Comparison of ENCODE assay signal across 25 cellular contexts in the genomic region with DNA sequence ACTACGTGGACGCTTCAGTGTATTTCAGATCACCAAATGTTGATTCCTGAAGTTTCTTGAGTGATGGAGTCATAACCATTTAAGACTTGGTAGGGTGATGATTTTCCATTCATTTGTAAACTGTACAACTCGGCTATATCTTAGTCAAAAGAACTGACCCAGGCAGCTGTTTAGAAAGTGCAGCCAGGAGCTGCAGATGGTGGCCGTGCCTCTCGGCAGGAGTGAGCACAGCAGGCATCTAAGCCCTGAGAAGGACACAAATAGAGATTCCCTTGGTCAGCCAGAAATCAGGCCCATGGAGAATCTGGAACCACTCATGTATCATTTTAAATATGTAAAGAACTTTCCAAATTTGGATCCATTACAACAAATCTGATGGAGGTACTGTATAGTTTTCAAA.
"Had no signal": no experiment of that assay in that cellular context is flagged by ENCODE, and none has a peak within 500 bp of the region (broad histone marks: within the 10 kb centered on the region; RNA-seq: fewer than 3 reads in every experiment).

No MANE protein-coding gene starts in this region.

- H3K27ac Mint-ChIP-seq: activated CD4-positive, alpha-beta memory T cell treated with anti-CD3 and anti-CD28 coated beads, Interleukin-2, amount 10 ng/mL, durations not matched to agents 7 days and 5 days; activated CD4-positive, alpha-beta T cell treated with anti-CD3 and anti-CD28 coated beads for 36 hours; activated CD8-positive, alpha-beta memory T cell treated with anti-CD3 and anti-CD28 coated beads, Interleukin-2, amount 10 ng/mL, durations not matched to agents 7 days and 5 days; activated naive CD8-positive, alpha-beta T cell treated with anti-CD3 and anti-CD28 coated beads, Interleukin-2, amount 10 ng/mL, durations not matched to agents 7 days and 5 days; activated T-helper 2 cell treated with anti-CD3 and anti-CD28 coated beads, Interferon-gamma antibody, Interleukin-2, Interleukin-4, amounts not matched to agents 10 μg/mL and 5 μg/mL and 100 μg/mL, durations not matched to agents 14 hours and 24 hours and 36 hours; brain; dendritic cell treated with granulocyte-macrophage colony-stimulating factor and Interleukin-4, amounts not matched to agents 40 ng/mL and 50 ng/mL, for 4 days; nephron progenitor cell; progenitor cell of endocrine pancreas; T-helper 2 cell treated with Interferon-gamma antibody and Interleukin-4, amounts not matched to agents 5 μg/mL and 100 μg/mL, for 36 hours; WTC11 had no signal

- H3K79me2 ChIP-seq: hepatocyte had no signal

- DNase-seq: activated CD4-positive, alpha-beta memory T cell treated with anti-CD3 and anti-CD28 coated beads, Interleukin-2, amount 10 ng/mL, durations not matched to agents 7 days and 5 days; activated CD4-positive, alpha-beta T cell treated with anti-CD3 and anti-CD28 coated beads for 36 hours; activated CD8-positive, alpha-beta memory T cell treated with anti-CD3 and anti-CD28 coated beads, Interleukin-2, amount 10 ng/mL, durations not matched to agents 7 days and 5 days; activated naive CD4-positive, alpha-beta T cell treated with Interleukin-2 at 50 U/mL for 16 hours; activated naive CD8-positive, alpha-beta T cell treated with anti-CD3 and anti-CD28 coated beads, Interleukin-2, amount 10 ng/mL, durations not matched to agents 7 days and 5 days; amygdala; effector CD8-positive, alpha-beta T cell; left cardiac atrium; lower lobe of right lung; nephron progenitor cell; SK-N-SH; small intestine; stimulated activated CD4-positive, alpha-beta T cell treated with anti-CD3 and anti-CD28 coated beads, Interleukin-4, amount 100 ng/mL, for 1 hour; stomach; testis; upper lobe of right lung had no signal

- H3K9me3 ChIP-seq: lower lobe of right lung, stomach, testis, upper lobe of right lung had no signal

- H3K4me3 ChIP-seq: hepatocyte, lower lobe of right lung, stomach, testis, upper lobe of right lung had no signal

- H3K27ac ChIP-seq: hepatocyte, lower lobe of right lung, stomach, testis, upper lobe of right lung had no signal

- H3K27me3 Mint-ChIP-seq: activated CD8-positive, alpha-beta memory T cell treated with anti-CD3 and anti-CD28 coated beads, Interleukin-2, amount 10 ng/mL, durations not matched to agents 7 days and 5 days; central memory CD8-positive, alpha-beta T cell; dendritic cell treated with granulocyte-macrophage colony-stimulating factor and Interleukin-4, amounts not matched to agents 40 ng/mL and 50 ng/mL, for 4 days had no signal

- H3K4me3 Mint-ChIP-seq: activated CD4-positive, alpha-beta memory T cell treated with anti-CD3 and anti-CD28 coated beads, Interleukin-2, amount 10 ng/mL, durations not matched to agents 7 days and 5 days; activated CD4-positive, alpha-beta T cell treated with anti-CD3 and anti-CD28 coated beads for 36 hours; activated CD8-positive, alpha-beta memory T cell treated with anti-CD3 and anti-CD28 coated beads, Interleukin-2, amount 10 ng/mL, durations not matched to agents 7 days and 5 days; activated naive CD8-positive, alpha-beta T cell treated with anti-CD3 and anti-CD28 coated beads, Interleukin-2, amount 10 ng/mL, durations not matched to agents 7 days and 5 days; brain; central memory CD8-positive, alpha-beta T cell; dendritic cell treated with granulocyte-macrophage colony-stimulating factor and Interleukin-4, amounts not matched to agents 40 ng/mL and 50 ng/mL, for 4 days; nephron progenitor cell; T-helper 2 cell treated with Interferon-gamma antibody and Interleukin-4, amounts not matched to agents 5 μg/mL and 100 μg/mL, for 36 hours; WTC11 had no signal

- H3K36me3 ChIP-seq: lower lobe of right lung, stomach, upper lobe of right lung had no signal

- H3K4me2 ChIP-seq: hepatocyte, SK-N-SH had no signal

- ATAC-seq: activated CD4-positive, alpha-beta T cell treated with anti-CD3 and anti-CD28 coated beads for 36 hours; activated CD8-positive, alpha-beta memory T cell treated with anti-CD3 and anti-CD28 coated beads, Interleukin-2, amount 10 ng/mL, durations not matched to agents 7 days and 5 days; esophagus mucosa; lower lobe of right lung; upper lobe of right lung; WTC11 had no signal

- H3K27me3 ChIP-seq: hepatocyte, stomach, testis, upper lobe of right lung had no signal

- H2AFZ ChIP-seq: hepatocyte had no signal

- H3K9ac ChIP-seq: SK-N-SH had no signal

- H3K9me3 Mint-ChIP-seq: activated CD4-positive, alpha-beta memory T cell treated with anti-CD3 and anti-CD28 coated beads, Interleukin-2, amount 10 ng/mL, durations not matched to agents 7 days and 5 days; activated naive CD8-positive, alpha-beta T cell treated with anti-CD3 and anti-CD28 coated beads, Interleukin-2, amount 10 ng/mL, durations not matched to agents 7 days and 5 days; activated T-helper 2 cell treated with anti-CD3 and anti-CD28 coated beads, Interferon-gamma antibody, Interleukin-2, Interleukin-4, amounts not matched to agents 10 μg/mL and 5 μg/mL and 100 μg/mL, durations not matched to agents 14 hours and 24 hours and 36 hours; central memory CD8-positive, alpha-beta T cell; dendritic cell treated with granulocyte-macrophage colony-stimulating factor and Interleukin-4, amounts not matched to agents 40 ng/mL and 50 ng/mL, for 4 days; nephron progenitor cell; T-helper 2 cell treated with Interferon-gamma antibody and Interleukin-4, amounts not matched to agents 5 μg/mL and 100 μg/mL, for 36 hours had no signal

- H3K36me3 Mint-ChIP-seq: brain, WTC11 had no signal
